In genomic region chr20:6898928-6899327, GRCh38 we compare ENCODE assay signal across 33 cellular contexts.
"Had no signal": no experiment of that assay in that cellular context is flagged by ENCODE, and none has a peak within 500 bp of the region (broad histone marks: within the 10 kb centered on the region; RNA-seq: fewer than 3 reads in every experiment).

No MANE protein-coding gene starts in this region.

- H3K27me3 ChIP-seq: Peyer's patch had no signal

- H3K36me3 ChIP-seq: Peyer's patch had no signal

- H3K9me3 Mint-ChIP-seq: brain had no signal

- H3K27me3 Mint-ChIP-seq: activated CD4-positive, alpha-beta memory T cell treated with anti-CD3 and anti-CD28 coated beads, Interleukin-2, amount 10 ng/mL, durations not matched to agents 7 days and 5 days; activated CD8-positive, alpha-beta memory T cell treated with anti-CD3 and anti-CD28 coated beads, Interleukin-2, amount 10 ng/mL, durations not matched to agents 7 days and 5 days; activated naive CD4-positive, alpha-beta T cell treated with anti-CD3 and anti-CD28 coated beads, Interleukin-2, amount 10 ng/mL, durations not matched to agents 7 days and 5 days; activated naive CD8-positive, alpha-beta T cell; activated naive CD8-positive, alpha-beta T cell treated with anti-CD3 and anti-CD28 coated beads, Interleukin-2, amount 50 U/mL, for 24 hours had no signal

- DNase-seq: activated CD4-positive, alpha-beta memory T cell treated with anti-CD3 and anti-CD28 coated beads, Interleukin-2, amount 10 ng/mL, durations not matched to agents 7 days and 5 days; activated CD4-positive, alpha-beta T cell treated with anti-CD3 and anti-CD28 coated beads for 1 hour; activated CD4-positive, alpha-beta T cell treated with anti-CD3 and anti-CD28 coated beads for 48 hours; activated CD4-positive, CD25-positive, alpha-beta regulatory T cell; activated CD8-positive, alpha-beta memory T cell treated with anti-CD3 and anti-CD28 coated beads for 24 hours; activated CD8-positive, alpha-beta memory T cell treated with anti-CD3 and anti-CD28 coated beads, Interleukin-2, amount 10 ng/mL, durations not matched to agents 7 days and 5 days; activated CD8-positive, alpha-beta memory T cell treated with anti-CD3 and anti-CD28 coated beads, Interleukin-2, amount 50 U/mL, for 48 hours; activated effector memory CD4-positive, alpha-beta T cell treated with Interleukin-2 at 50 U/mL for 16 hours; activated naive CD4-positive, alpha-beta T cell treated with anti-CD3 and anti-CD28 coated beads, Interleukin-2, amount 10 ng/mL, durations not matched to agents 7 days and 5 days; activated naive CD8-positive, alpha-beta T cell treated with anti-CD3 and anti-CD28 coated beads, Interleukin-2, amount 50 U/mL, for 24 hours; activated T-cell treated with anti-CD3 and anti-CD28 coated beads, Interleukin-2, amount 50 U/mL, for 48 hours; anterior cingulate cortex; caudate nucleus; cerebellar nuclear complex; Karpas-422; KBM-7; NCI-H1105; NCI-H1417 treated with DMSO at 0.1 percent for 48 hours; NCI-H187; NCI-H2029 treated with DMSO at 0.1 percent for 48 hours; NCI-H2107; NCI-H226; NCI-H510A; NCI-H526 treated with DMSO at 0.1 percent for 48 hours; Peyer's patch; RPMI8226; SW 1271; T-helper 1 cell; T-helper 2 cell; T-helper 9 cell had no signal

- H3K4me3 ChIP-seq: Peyer's patch had no signal

- H3K4me3 Mint-ChIP-seq: activated CD4-positive, alpha-beta memory T cell treated with anti-CD3 and anti-CD28 coated beads, Interleukin-2, amount 10 ng/mL, durations not matched to agents 7 days and 5 days; activated CD8-positive, alpha-beta memory T cell treated with anti-CD3 and anti-CD28 coated beads, Interleukin-2, amount 10 ng/mL, durations not matched to agents 7 days and 5 days; activated naive CD4-positive, alpha-beta T cell treated with anti-CD3 and anti-CD28 coated beads, Interleukin-2, amount 10 ng/mL, durations not matched to agents 7 days and 5 days; activated naive CD8-positive, alpha-beta T cell; activated naive CD8-positive, alpha-beta T cell treated with anti-CD3 and anti-CD28 coated beads, Interleukin-2, amount 50 U/mL, for 24 hours; brain had no signal

- H3K4me1 Mint-ChIP-seq: activated CD4-positive, alpha-beta memory T cell treated with anti-CD3 and anti-CD28 coated beads, Interleukin-2, amount 10 ng/mL, durations not matched to agents 7 days and 5 days; activated CD8-positive, alpha-beta memory T cell treated with anti-CD3 and anti-CD28 coated beads, Interleukin-2, amount 10 ng/mL, durations not matched to agents 7 days and 5 days; activated naive CD4-positive, alpha-beta T cell treated with anti-CD3 and anti-CD28 coated beads, Interleukin-2, amount 10 ng/mL, durations not matched to agents 7 days and 5 days; activated naive CD8-positive, alpha-beta T cell treated with anti-CD3 and anti-CD28 coated beads, Interleukin-2, amount 50 U/mL, for 24 hours; brain had no signal

- H3K27ac ChIP-seq: Peyer's patch, VCaP had no signal

- H3K9me3 ChIP-seq: Peyer's patch had no signal

- H3K36me3 Mint-ChIP-seq: activated CD8-positive, alpha-beta memory T cell treated with anti-CD3 and anti-CD28 coated beads, Interleukin-2, amount 10 ng/mL, durations not matched to agents 7 days and 5 days; activated naive CD4-positive, alpha-beta T cell treated with anti-CD3 and anti-CD28 coated beads, Interleukin-2, amount 10 ng/mL, durations not matched to agents 7 days and 5 days; activated naive CD8-positive, alpha-beta T cell; brain had no signal

- H3K4me1 ChIP-seq: Peyer's patch had no signal

- H3K27ac Mint-ChIP-seq: activated CD4-positive, alpha-beta memory T cell treated with anti-CD3 and anti-CD28 coated beads, Interleukin-2, amount 10 ng/mL, durations not matched to agents 7 days and 5 days; activated CD8-positive, alpha-beta memory T cell treated with anti-CD3 and anti-CD28 coated beads, Interleukin-2, amount 10 ng/mL, durations not matched to agents 7 days and 5 days; activated naive CD4-positive, alpha-beta T cell treated with anti-CD3 and anti-CD28 coated beads, Interleukin-2, amount 10 ng/mL, durations not matched to agents 7 days and 5 days; activated naive CD8-positive, alpha-beta T cell; activated naive CD8-positive, alpha-beta T cell treated with anti-CD3 and anti-CD28 coated beads, Interleukin-2, amount 50 U/mL, for 24 hours; brain had no signal

- ATAC-seq: activated CD8-positive, alpha-beta memory T cell treated with anti-CD3 and anti-CD28 coated beads, Interleukin-2, amount 10 ng/mL, durations not matched to agents 7 days and 5 days; activated naive CD8-positive, alpha-beta T cell treated with anti-CD3 and anti-CD28 coated beads, Interleukin-2, amount 50 U/mL, for 24 hours had no signal
